ENCODE assay signal across 35 cellular contexts in the genomic region with DNA sequence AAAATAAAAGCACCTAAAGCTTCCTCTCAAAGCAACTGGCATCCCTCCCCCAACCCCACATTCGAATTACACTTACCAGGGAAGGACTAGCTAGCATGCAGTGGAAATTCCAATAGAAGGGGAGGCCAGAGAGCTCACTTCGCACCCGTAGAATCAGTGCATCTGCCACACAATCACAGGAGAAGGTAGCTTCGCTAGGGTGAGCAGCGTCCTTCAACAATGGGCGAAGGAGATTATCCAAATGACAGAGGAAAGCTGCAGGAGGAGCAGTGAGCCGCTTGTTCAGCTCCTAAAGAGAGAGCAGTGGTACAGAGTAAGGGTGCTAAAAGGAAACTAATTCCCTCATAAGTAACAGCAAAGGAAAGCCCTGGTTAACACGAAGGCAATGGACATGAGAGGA.
"Had no signal": no experiment of that assay in that cellular context is flagged by ENCODE, and none has a peak within 500 bp of the region (broad histone marks: within the 10 kb centered on the region; RNA-seq: fewer than 3 reads in every experiment).

No MANE protein-coding gene starts in this region.

- DNase-seq: activated CD4-positive, alpha-beta memory T cell treated with anti-CD3 and anti-CD28 coated beads, Interleukin-2, amount 10 ng/mL, durations not matched to agents 7 days and 5 days; activated CD4-positive, alpha-beta T cell treated with anti-CD3 and anti-CD28 coated beads for 1 hour; activated CD4-positive, alpha-beta T cell treated with anti-CD3 and anti-CD28 coated beads for 36 hours; activated CD4-positive, alpha-beta T cell treated with anti-CD3 and anti-CD28 coated beads for 48 hours; activated CD4-positive, alpha-beta T cell treated with anti-CD3 and anti-CD28 coated beads, Interleukin-2, amount 10 ng/mL, durations not matched to agents 7 days and 5 days; activated CD4-positive, alpha-beta T cell treated with anti-CD3 and anti-CD28 coated beads, Interleukin-2, amount 50 U/mL, for 48 hours; activated CD4-positive, CD25-positive, alpha-beta regulatory T cell; activated CD8-positive, alpha-beta memory T cell treated with anti-CD3 and anti-CD28 coated beads for 24 hours; activated CD8-positive, alpha-beta memory T cell treated with anti-CD3 and anti-CD28 coated beads, Interleukin-2, amount 10 ng/mL, durations not matched to agents 7 days and 5 days; activated CD8-positive, alpha-beta memory T cell treated with anti-CD3 and anti-CD28 coated beads, Interleukin-2, amount 50 U/mL, for 48 hours; activated CD8-positive, alpha-beta T cell treated with anti-CD3 and anti-CD28 coated beads, Interleukin-2, amount 10 ng/mL, durations not matched to agents 7 days and 5 days; activated effector memory CD4-positive, alpha-beta T cell treated with anti-CD3 and anti-CD28 coated beads, Interleukin-2, amount 50 U/mL, for 16 hours; activated gamma-delta T cell treated with Interleukin-2 at 50 U/mL for 16 hours; activated naive CD4-positive, alpha-beta T cell; activated naive CD4-positive, alpha-beta T cell treated with anti-CD3 and anti-CD28 coated beads for 36 hours; activated naive CD4-positive, alpha-beta T cell treated with anti-CD3 and anti-CD28 coated beads, Interleukin-2, amount 50 U/mL, for 16 hours; activated naive CD8-positive, alpha-beta T cell treated with anti-CD3 and anti-CD28 coated beads for 36 hours; activated T-cell treated with anti-CD3 and anti-CD28 coated beads, Interleukin-2, amount 50 U/mL, for 4 hours; activated T-cell treated with anti-CD3 and anti-CD28 coated beads, Interleukin-2, amount 50 U/mL, for 72 hours; amniotic stem cell; aorta; body of pancreas; brain microvascular endothelial cell; central memory CD4-positive, alpha-beta T cell; T-helper 1 cell; T-helper 2 cell; T-helper 9 cell had no signal

- H3K4me1 ChIP-seq: breast epithelium had no signal

- H3K27ac Mint-ChIP-seq: activated CD4-positive, alpha-beta memory T cell treated with anti-CD3 and anti-CD28 coated beads, Interleukin-2, amount 10 ng/mL, durations not matched to agents 7 days and 5 days; activated CD4-positive, alpha-beta T cell treated with anti-CD3 and anti-CD28 coated beads for 36 hours; activated CD4-positive, alpha-beta T cell treated with anti-CD3 and anti-CD28 coated beads, Interleukin-2, amount 10 ng/mL, durations not matched to agents 7 days and 5 days; activated CD8-positive, alpha-beta memory T cell treated with anti-CD3 and anti-CD28 coated beads, Interleukin-2, amount 10 ng/mL, durations not matched to agents 7 days and 5 days; activated CD8-positive, alpha-beta T cell treated with anti-CD3 and anti-CD28 coated beads, Interleukin-2, amount 10 ng/mL, durations not matched to agents 7 days and 5 days; activated naive CD4-positive, alpha-beta T cell treated with anti-CD3 and anti-CD28 coated beads for 36 hours; activated naive CD4-positive, alpha-beta T cell treated with anti-CD3 and anti-CD28 coated beads, Interleukin-2, amount 50 U/mL, for 72 hours; activated naive CD8-positive, alpha-beta T cell treated with anti-CD3 and anti-CD28 coated beads for 36 hours; activated T-helper 1 cell treated with anti-CD3 and anti-CD28 coated beads, Interleukin-12 subunit alpha, Interleukin-12 subunit beta, Interleukin-2, Interleukin-4 antibody, amounts not matched to agents 30 ng/mL and 10 ng/mL and 1 ng/mL, durations not matched to agents 14 hours and 24 hours and 36 hours; activated T-helper 17 cell treated with anti-CD3 and anti-CD28 coated beads, Interleukin-2, amount 50 U/mL, for 72 hours; T-helper 1 cell treated with Interleukin-12 subunit alpha and Interleukin-12 subunit beta and Interleukin-4 antibody, amounts not matched to agents 30 μg/mL and 1 μg/mL, for 36 hours; T-helper 2 cell treated with Interferon-gamma antibody and Interleukin-4, amounts not matched to agents 5 μg/mL and 100 μg/mL, for 36 hours had no signal

- H3K9me3 ChIP-seq: adrenal gland, body of pancreas, breast epithelium had no signal

- H3K36me3 ChIP-seq: breast epithelium had no signal

- H3K4me3 Mint-ChIP-seq: activated CD4-positive, alpha-beta memory T cell treated with anti-CD3 and anti-CD28 coated beads, Interleukin-2, amount 10 ng/mL, durations not matched to agents 7 days and 5 days; activated CD4-positive, alpha-beta T cell treated with anti-CD3 and anti-CD28 coated beads for 36 hours; activated CD4-positive, alpha-beta T cell treated with anti-CD3 and anti-CD28 coated beads, Interleukin-2, amount 10 ng/mL, durations not matched to agents 7 days and 5 days; activated CD8-positive, alpha-beta memory T cell treated with anti-CD3 and anti-CD28 coated beads, Interleukin-2, amount 10 ng/mL, durations not matched to agents 7 days and 5 days; activated CD8-positive, alpha-beta T cell treated with anti-CD3 and anti-CD28 coated beads, Interleukin-2, amount 10 ng/mL, durations not matched to agents 7 days and 5 days; activated naive CD4-positive, alpha-beta T cell treated with anti-CD3 and anti-CD28 coated beads for 36 hours; activated naive CD8-positive, alpha-beta T cell treated with anti-CD3 and anti-CD28 coated beads for 36 hours; activated T-cell treated with anti-CD3 and anti-CD28 coated beads, Interleukin-2, amount 50 U/mL, for 4 hours; activated T-cell treated with anti-CD3 and anti-CD28 coated beads, Interleukin-2, amount 50 U/mL, for 72 hours; activated T-helper 1 cell treated with anti-CD3 and anti-CD28 coated beads, Interleukin-12 subunit alpha, Interleukin-12 subunit beta, Interleukin-2, Interleukin-4 antibody, amounts not matched to agents 30 ng/mL and 10 ng/mL and 1 ng/mL, durations not matched to agents 14 hours and 24 hours and 36 hours; activated T-helper 17 cell treated with anti-CD3 and anti-CD28 coated beads, Interleukin-2, amount 50 U/mL, for 72 hours; T-helper 1 cell treated with Interleukin-12 subunit alpha and Interleukin-12 subunit beta and Interleukin-4 antibody, amounts not matched to agents 30 μg/mL and 1 μg/mL, for 36 hours; T-helper 2 cell treated with Interferon-gamma antibody and Interleukin-4, amounts not matched to agents 5 μg/mL and 100 μg/mL, for 36 hours had no signal

- H3K4me3 ChIP-seq: adrenal gland, body of pancreas, breast epithelium had no signal

- H3K27me3 Mint-ChIP-seq: activated CD4-positive, alpha-beta memory T cell treated with anti-CD3 and anti-CD28 coated beads, Interleukin-2, amount 10 ng/mL, durations not matched to agents 7 days and 5 days; activated CD4-positive, alpha-beta T cell treated with anti-CD3 and anti-CD28 coated beads for 36 hours; activated CD4-positive, alpha-beta T cell treated with anti-CD3 and anti-CD28 coated beads, Interleukin-2, amount 10 ng/mL, durations not matched to agents 7 days and 5 days; activated CD8-positive, alpha-beta memory T cell treated with anti-CD3 and anti-CD28 coated beads, Interleukin-2, amount 10 ng/mL, durations not matched to agents 7 days and 5 days; activated naive CD8-positive, alpha-beta T cell treated with anti-CD3 and anti-CD28 coated beads for 36 hours; activated T-helper 17 cell treated with anti-CD3 and anti-CD28 coated beads, Interleukin-2, amount 50 U/mL, for 72 hours had no signal

- H3K27me3 ChIP-seq: adrenal gland, body of pancreas, brain microvascular endothelial cell, breast epithelium had no signal

- ATAC-seq: activated CD4-positive, alpha-beta T cell treated with anti-CD3 and anti-CD28 coated beads for 36 hours; activated CD4-positive, CD25-positive, alpha-beta regulatory T cell treated with anti-CD3 and anti-CD28 coated beads, Interleukin-2, amount 50 U/mL, for 24 hours; activated CD8-positive, alpha-beta memory T cell treated with anti-CD3 and anti-CD28 coated beads, Interleukin-2, amount 10 ng/mL, durations not matched to agents 7 days and 5 days; activated CD8-positive, alpha-beta T cell treated with anti-CD3 and anti-CD28 coated beads, Interleukin-2, amount 10 ng/mL, durations not matched to agents 7 days and 5 days; activated naive CD4-positive, alpha-beta T cell treated with anti-CD3 and anti-CD28 coated beads, Interleukin-2, amount 50 U/mL, for 72 hours; activated T-cell treated with anti-CD3 and anti-CD28 coated beads, Interleukin-2, amount 50 U/mL, for 4 hours; activated T-cell treated with anti-CD3 and anti-CD28 coated beads, Interleukin-2, amount 50 U/mL, for 72 hours; activated T-helper 17 cell treated with anti-CD3 and anti-CD28 coated beads, Interleukin-2, amount 50 U/mL, for 72 hours; body of pancreas had no signal

- H3K36me3 Mint-ChIP-seq: activated naive CD4-positive, alpha-beta T cell treated with anti-CD3 and anti-CD28 coated beads, Interleukin-2, amount 50 U/mL, for 72 hours had no signal

- H3K9me3 Mint-ChIP-seq: activated CD4-positive, alpha-beta memory T cell treated with anti-CD3 and anti-CD28 coated beads, Interleukin-2, amount 10 ng/mL, durations not matched to agents 7 days and 5 days; activated CD4-positive, alpha-beta T cell treated with anti-CD3 and anti-CD28 coated beads, Interleukin-2, amount 10 ng/mL, durations not matched to agents 7 days and 5 days; activated naive CD4-positive, alpha-beta T cell treated with anti-CD3 and anti-CD28 coated beads for 36 hours; activated naive CD4-positive, alpha-beta T cell treated with anti-CD3 and anti-CD28 coated beads, Interleukin-2, amount 50 U/mL, for 72 hours; activated naive CD8-positive, alpha-beta T cell treated with anti-CD3 and anti-CD28 coated beads for 36 hours; activated T-cell treated with anti-CD3 and anti-CD28 coated beads, Interleukin-2, amount 50 U/mL, for 4 hours; activated T-cell treated with anti-CD3 and anti-CD28 coated beads, Interleukin-2, amount 50 U/mL, for 72 hours; activated T-helper 1 cell treated with anti-CD3 and anti-CD28 coated beads, Interleukin-12 subunit alpha, Interleukin-12 subunit beta, Interleukin-2, Interleukin-4 antibody, amounts not matched to agents 30 ng/mL and 10 ng/mL and 1 ng/mL, durations not matched to agents 14 hours and 24 hours and 36 hours; activated T-helper 17 cell treated with anti-CD3 and anti-CD28 coated beads, Interleukin-2, amount 50 U/mL, for 72 hours; T-helper 1 cell treated with Interleukin-12 subunit alpha and Interleukin-12 subunit beta and Interleukin-4 antibody, amounts not matched to agents 30 μg/mL and 1 μg/mL, for 36 hours; T-helper 2 cell treated with Interferon-gamma antibody and Interleukin-4, amounts not matched to agents 5 μg/mL and 100 μg/mL, for 36 hours had no signal
